Comparison of ENCODE assay signal across 1 cellular context in the genomic region with DNA sequence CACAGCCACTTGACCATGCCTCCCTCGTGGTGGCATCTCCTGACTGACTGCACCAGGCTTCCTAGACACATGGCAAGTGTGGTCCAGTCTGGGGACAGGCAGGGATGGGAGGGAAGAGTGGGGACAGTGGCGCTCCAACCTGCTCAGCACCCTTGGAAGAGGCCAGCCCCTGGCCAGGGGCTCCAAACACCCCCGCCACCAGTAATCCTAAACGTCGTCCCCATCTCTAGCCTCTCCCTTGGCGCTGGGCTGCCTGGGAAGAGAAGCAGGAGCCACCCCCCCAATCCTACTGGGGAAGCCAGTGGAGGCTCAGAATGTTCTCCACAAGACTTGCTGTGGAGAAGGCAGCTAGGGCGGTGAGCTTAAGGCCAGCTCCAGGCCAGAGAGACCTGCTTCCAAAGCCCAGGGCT.
TF ChIP-seq lines count a peak whose summit lies in the region.

No MANE protein-coding gene starts in this region.

TF ChIP-seq in HEK293, 187 proteins besides CTCF, POLR2A, EP300 and RAD21 (continued from another document):
- no peak for TF ChIP-seq ZNF350 (tag by site-specific recombination; IDR thresholded peaks at IDR 0.05)
- TF ChIP-seq ZXDB (tag by site-specific recombination; IDR thresholded peaks at IDR 0.05), result peak; percentile 57
- TF ChIP-seq, protein P1, sequence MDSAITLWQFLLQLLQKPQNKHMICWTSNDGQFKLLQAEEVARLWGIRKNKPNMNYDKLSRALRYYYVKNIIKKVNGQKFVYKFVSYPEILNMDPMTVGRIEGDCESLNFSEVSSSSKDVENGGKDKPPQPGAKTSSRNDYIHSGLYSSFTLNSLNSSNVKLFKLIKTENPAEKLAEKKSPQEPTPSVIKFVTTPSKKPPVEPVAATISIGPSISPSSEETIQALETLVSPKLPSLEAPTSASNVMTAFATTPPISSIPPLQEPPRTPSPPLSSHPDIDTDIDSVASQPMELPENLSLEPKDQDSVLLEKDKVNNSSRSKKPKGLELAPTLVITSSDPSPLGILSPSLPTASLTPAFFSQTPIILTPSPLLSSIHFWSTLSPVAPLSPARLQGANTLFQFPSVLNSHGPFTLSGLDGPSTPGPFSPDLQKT (IDR thresholded peaks at IDR 0.05; ENCODE audit: borderline replicate concordance, low read depth, low read length), result no peak
- no peak for TF ChIP-seq ZNF776 (tag by site-specific recombination; IDR thresholded peaks at IDR 0.05; ENCODE audit: borderline replicate concordance)
- TF ChIP-seq ZNF510 (tag by site-specific recombination; IDR thresholded peaks at IDR 0.05; ENCODE audit: insufficient replicate concordance), result no peak
- no peak for TF ChIP-seq ZNF184 (tag by site-specific recombination; IDR thresholded peaks at IDR 0.05)
- no peak for TF ChIP-seq ZNF132 (tag by site-specific recombination; IDR thresholded peaks at IDR 0.05; ENCODE audit: borderline replicate concordance)
- TF ChIP-seq OSR2 (tag by site-specific recombination; IDR thresholded peaks at IDR 0.05), result peak; percentile 70
- TF ChIP-seq, protein P2, sequence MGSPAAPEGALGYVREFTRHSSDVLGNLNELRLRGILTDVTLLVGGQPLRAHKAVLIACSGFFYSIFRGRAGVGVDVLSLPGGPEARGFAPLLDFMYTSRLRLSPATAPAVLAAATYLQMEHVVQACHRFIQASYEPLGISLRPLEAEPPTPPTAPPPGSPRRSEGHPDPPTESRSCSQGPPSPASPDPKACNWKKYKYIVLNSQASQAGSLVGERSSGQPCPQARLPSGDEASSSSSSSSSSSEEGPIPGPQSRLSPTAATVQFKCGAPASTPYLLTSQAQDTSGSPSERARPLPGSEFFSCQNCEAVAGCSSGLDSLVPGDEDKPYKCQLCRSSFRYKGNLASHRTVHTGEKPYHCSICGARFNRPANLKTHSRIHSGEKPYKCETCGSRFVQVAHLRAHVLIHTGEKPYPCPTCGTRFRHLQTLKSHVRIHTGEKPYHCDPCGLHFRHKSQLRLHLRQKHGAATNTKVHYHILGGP (tag by site-specific recombination; IDR thresholded peaks at IDR 0.05), result no peak
- no peak; the same call in 1 of the 2 replicates for TF ChIP-seq ZNF76 (tag by site-specific recombination; IDR thresholded peaks at IDR 0.05; ENCODE audit: borderline replicate concordance, low read depth)
- no peak for TF ChIP-seq ZSCAN23 (tag by site-specific recombination; IDR thresholded peaks at IDR 0.05)
- no peak for TF ChIP-seq MZF1 (tag by site-specific recombination; IDR thresholded peaks at IDR 0.05; ENCODE audit: borderline replicate concordance)
- TF ChIP-seq, protein P3, sequence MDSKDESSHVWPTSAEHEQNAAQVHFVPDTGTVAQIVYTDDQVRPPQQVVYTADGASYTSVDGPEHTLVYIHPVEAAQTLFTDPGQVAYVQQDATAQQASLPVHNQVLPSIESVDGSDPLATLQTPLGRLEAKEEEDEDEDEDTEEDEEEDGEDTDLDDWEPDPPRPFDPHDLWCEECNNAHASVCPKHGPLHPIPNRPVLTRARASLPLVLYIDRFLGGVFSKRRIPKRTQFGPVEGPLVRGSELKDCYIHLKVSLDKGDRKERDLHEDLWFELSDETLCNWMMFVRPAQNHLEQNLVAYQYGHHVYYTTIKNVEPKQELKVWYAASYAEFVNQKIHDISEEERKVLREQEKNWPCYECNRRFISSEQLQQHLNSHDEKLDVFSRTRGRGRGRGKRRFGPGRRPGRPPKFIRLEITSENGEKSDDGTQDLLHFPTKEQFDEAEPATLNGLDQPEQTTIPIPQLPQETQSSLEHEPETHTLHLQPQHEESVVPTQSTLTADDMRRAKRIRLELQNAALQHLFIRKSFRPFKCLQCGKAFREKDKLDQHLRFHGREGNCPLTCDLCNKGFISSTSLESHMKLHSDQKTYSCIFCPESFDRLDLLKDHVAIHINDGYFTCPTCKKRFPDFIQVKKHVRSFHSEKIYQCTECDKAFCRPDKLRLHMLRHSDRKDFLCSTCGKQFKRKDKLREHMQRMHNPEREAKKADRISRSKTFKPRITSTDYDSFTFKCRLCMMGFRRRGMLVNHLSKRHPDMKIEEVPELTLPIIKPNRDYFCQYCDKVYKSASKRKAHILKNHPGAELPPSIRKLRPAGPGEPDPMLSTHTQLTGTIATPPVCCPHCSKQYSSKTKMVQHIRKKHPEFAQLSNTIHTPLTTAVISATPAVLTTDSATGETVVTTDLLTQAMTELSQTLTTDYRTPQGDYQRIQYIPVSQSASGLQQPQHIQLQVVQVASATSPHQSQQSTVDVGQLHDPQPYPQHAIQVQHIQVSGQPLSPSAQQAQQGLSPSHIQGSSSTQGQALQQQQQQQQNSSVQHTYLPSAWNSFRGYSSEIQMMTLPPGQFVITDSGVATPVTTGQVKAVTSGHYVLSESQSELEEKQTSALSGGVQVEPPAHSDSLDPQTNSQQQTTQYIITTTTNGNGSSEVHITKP (tag by site-specific recombination; IDR thresholded peaks at IDR 0.05), result peak; percentile 59; the same call in 1 of the 2 replicates
- TF ChIP-seq, protein P4, sequence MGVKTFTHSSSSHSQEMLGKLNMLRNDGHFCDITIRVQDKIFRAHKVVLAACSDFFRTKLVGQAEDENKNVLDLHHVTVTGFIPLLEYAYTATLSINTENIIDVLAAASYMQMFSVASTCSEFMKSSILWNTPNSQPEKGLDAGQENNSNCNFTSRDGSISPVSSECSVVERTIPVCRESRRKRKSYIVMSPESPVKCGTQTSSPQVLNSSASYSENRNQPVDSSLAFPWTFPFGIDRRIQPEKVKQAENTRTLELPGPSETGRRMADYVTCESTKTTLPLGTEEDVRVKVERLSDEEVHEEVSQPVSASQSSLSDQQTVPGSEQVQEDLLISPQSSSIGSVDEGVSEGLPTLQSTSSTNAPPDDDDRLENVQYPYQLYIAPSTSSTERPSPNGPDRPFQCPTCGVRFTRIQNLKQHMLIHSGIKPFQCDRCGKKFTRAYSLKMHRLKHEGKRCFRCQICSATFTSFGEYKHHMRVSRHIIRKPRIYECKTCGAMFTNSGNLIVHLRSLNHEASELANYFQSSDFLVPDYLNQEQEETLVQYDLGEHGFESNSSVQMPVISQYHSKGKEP (tag by site-specific recombination; IDR thresholded peaks at IDR 0.05), result no peak
- TF ChIP-seq YY1 (tag by site-specific recombination; IDR thresholded peaks at IDR 0.05), result 0 out of 2 replicates have a peak, but pooled peaks have one; percentile 5
- TF ChIP-seq MYNN (tag by site-specific recombination; IDR thresholded peaks at IDR 0.05; ENCODE audit: borderline replicate concordance), result no peak
- TF ChIP-seq, protein P5, sequence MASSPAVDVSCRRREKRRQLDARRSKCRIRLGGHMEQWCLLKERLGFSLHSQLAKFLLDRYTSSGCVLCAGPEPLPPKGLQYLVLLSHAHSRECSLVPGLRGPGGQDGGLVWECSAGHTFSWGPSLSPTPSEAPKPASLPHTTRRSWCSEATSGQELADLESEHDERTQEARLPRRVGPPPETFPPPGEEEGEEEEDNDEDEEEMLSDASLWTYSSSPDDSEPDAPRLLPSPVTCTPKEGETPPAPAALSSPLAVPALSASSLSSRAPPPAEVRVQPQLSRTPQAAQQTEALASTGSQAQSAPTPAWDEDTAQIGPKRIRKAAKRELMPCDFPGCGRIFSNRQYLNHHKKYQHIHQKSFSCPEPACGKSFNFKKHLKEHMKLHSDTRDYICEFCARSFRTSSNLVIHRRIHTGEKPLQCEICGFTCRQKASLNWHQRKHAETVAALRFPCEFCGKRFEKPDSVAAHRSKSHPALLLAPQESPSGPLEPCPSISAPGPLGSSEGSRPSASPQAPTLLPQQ (tag by site-specific recombination; IDR thresholded peaks at IDR 0.05), result no peak
- TF ChIP-seq ZNF600 (tag by site-specific recombination; IDR thresholded peaks at IDR 0.05), result no peak
